Comparison of ENCODE assay signal across 11 cellular contexts in genomic region chr4:87069037-87069742, GRCh38.
DNase-seq lines count a peak whose midpoint lies in the region; ATAC-seq, FAIRE-seq and TF ChIP-seq lines count a peak whose summit lies in the region.
"Had no signal": no experiment of that assay in that cellular context is flagged by ENCODE, and none has a peak within 500 bp of the region (broad histone marks: within the 10 kb centered on the region; RNA-seq: fewer than 3 reads in every experiment).

No MANE protein-coding gene starts in this region.

- WGBS in HepG2 (ENCODE audit: low lambda C conversion rate) = 96% methylated on average over 3 of the region's 3 CpGs
- 54% methylated on average over 2 of the region's 3 CpGs for WGBS in right lobe of liver (ENCODE audit: insufficient coverage, low coverage, low lambda C conversion rate, missing lambda C conversion rate)

- in situ Hi-C loops in HepG2 (cut with HindIII; ENCODE audit: extremely low pct_ligation_motif_present, low pct_unique_long_range_greater_than_20kb) = no loop called here

- H3K79me2 ChIP-seq in HepG2 (ENCODE audit: insufficient read depth, low read length) = peaks cover 7% of the 10 kb centered on the region

- TF ChIP-seq CTCF in HepG2 (CRISPR knock-in tag; IDR thresholded peaks at IDR 0.05) (no peak), right lobe of liver (IDR thresholded peaks at IDR 0.05) (no peak), right atrium auricular region (IDR thresholded peaks at IDR 0.05) (no peak)

- CTCF ChIA-PET in HepG2 (lab: Yijun Ruan, JAX; ENCODE audit: low intra/inter-chr PET ratio, low total read pairs) = no interaction called here

- POLR2A ChIA-PET in HepG2 (lab: Yijun Ruan, JAX) = no interaction called here

- BruUV-seq in HepG2 (replicated peaks; lab: Mats Ljungman, UMichigan) = no TSS peak

- intact Hi-C loops in HepG2 (cut with micrococcal nuclease; ENCODE audit: unreplicated experiment) (no loop called here), right lobe of liver (cut with DNase I) (no loop called here)

- peaks cover 10% of the 10 kb centered on the region; the same call in 1 of the 2 replicates for H4K20me1 ChIP-seq in HepG2 (ENCODE audit: insufficient read depth, low read length)

- DNase-seq in HepG2 (ENCODE audit: low spot score) = no peak
- DNase-seq in right lobe of liver = no peak
- DNase-seq in NCI-H69 (lab: John Stamatoyannopoulos, UW) = peak; percentile 72
- no peak for DNase-seq in right atrium auricular region (ENCODE audit: low spot score)
- DNase-seq in amniotic stem cell (lab: John Stamatoyannopoulos, UW) = no peak
- DNase-seq in activated CD4-positive, alpha-beta T cell treated with anti-CD3 and anti-CD28 coated beads, Interleukin-2, amount 50 U/mL, for 4 hours = no peak
- DNase-seq: stimulated activated naive CD4-positive, alpha-beta T cell had no signal

- no peak overlapping the region for H3K27ac ChIP-seq in HepG2 (ENCODE audit: extremely low read length, insufficient read depth, low read length)
- H3K27ac ChIP-seq in right lobe of liver = no peak overlapping the region
- peak overlapping the region; percentile 59 to 70 for H3K27ac ChIP-seq in right atrium auricular region

- H3K36me3 ChIP-seq in HepG2 (replicated peaks in 1 of 2; ENCODE audit: control insufficient read depth in 1 of 2, insufficient read depth in 2 of 2, low read length in 2 of 2) (peaks cover 3 to 10% of the 10 kb centered on the region in 2 experiments; a peak in 3 of 5 replicates), right lobe of liver (no peaks in the 10 kb centered on the region), right atrium auricular region (no peaks in the 10 kb centered on the region)

- no peak overlapping the region for H2AFZ ChIP-seq in HepG2 (ENCODE audit: low read length)

- TF ChIP-seq EP300 in HepG2 (IDR thresholded peaks at IDR 0.05; ENCODE audit: low read depth in 2 of 2, low read length in 2 of 2) = no peak
- no peak for TF ChIP-seq EP300 in HepG2 (CRISPR knock-in tag; IDR thresholded peaks at IDR 0.05; ENCODE audit: borderline replicate concordance)

- no peak for FAIRE-seq in HepG2 (lab: Jason Lieb, UNC)
- FAIRE-seq: G401.6 had no signal

- H3K4me2 ChIP-seq in HepG2 (ENCODE audit: low read depth, low read length) = no peak overlapping the region

- no peaks in the 10 kb centered on the region for H3K27me3 ChIP-seq in HepG2 (ENCODE audit: control insufficient read depth in 1 of 2, insufficient read depth in 2 of 2, low read length in 2 of 2)
- H3K27me3 ChIP-seq in right lobe of liver = no peaks in the 10 kb centered on the region
- no peaks in the 10 kb centered on the region for H3K27me3 ChIP-seq in right atrium auricular region

- no peak for TF ChIP-seq RAD21 in HepG2 (CRISPR knock-in tag; IDR thresholded peaks at IDR 0.05)

- H3K4me1 ChIP-seq in HepG2 (ENCODE audit: insufficient read depth, low read length) (peaks cover 15% of the 10 kb centered on the region), right lobe of liver (peaks cover 0 to 40% (median 9%) of the 10 kb centered on the region in 4 donors), right atrium auricular region (peaks cover 0 to 68% of the 10 kb centered on the region in 2 donors)

- H3K9me3 ChIP-seq in HepG2 (ENCODE audit: low read length) (no peaks in the 10 kb centered on the region), right lobe of liver (no peaks in the 10 kb centered on the region), right atrium auricular region (no peaks in the 10 kb centered on the region)

- TF ChIP-seq POLR2A in HepG2 (IDR thresholded peaks at IDR 0.05; ENCODE audit: insufficient read depth in 1 of 2, low read depth in 2 of 2, low read length in 2 of 2) = no peak
- TF ChIP-seq POLR2A in right lobe of liver (IDR thresholded peaks at IDR 0.05) = no peak

- no peak overlapping the region for H3K4me3 ChIP-seq in HepG2 (replicated peaks in 1 of 3; ENCODE audit: insufficient read depth in 1 of 3, low read depth in 2 of 3, low read length in 3 of 3)
- H3K4me3 ChIP-seq in right lobe of liver = no peak overlapping the region
- H3K4me3 ChIP-seq in right atrium auricular region = no peak overlapping the region

- H3K9ac ChIP-seq in HepG2 (ENCODE audit: insufficient read depth, low read depth, low read length) = no peak overlapping the region

- peak; percentile 27; the same call in 1 of the 3 replicates for ATAC-seq in HepG2
- ATAC-seq in right lobe of liver = no peak
- ATAC-seq in GM18511 (IDR thresholded peaks at IDR 0.05; ENCODE audit: unreplicated experiment) = no peak
- ATAC-seq in GM21515 (IDR thresholded peaks at IDR 0.05; ENCODE audit: unreplicated experiment) = no peak
- ATAC-seq: activated naive CD4-positive, alpha-beta T cell treated with anti-CD3 and anti-CD28 coated beads, Interleukin-2, amount 50 U/mL, for 72 hours had no signal

TF ChIP-seq in HepG2, 621 proteins besides CTCF, POLR2A, EP300 and RAD21:
- TF ChIP-seq HMG20A (CRISPR knock-in tag; IDR thresholded peaks at IDR 0.05; ENCODE audit: borderline replicate concordance) (no peak), HNRNPK (IDR thresholded peaks at IDR 0.05; ENCODE audit: low read depth, low read length, poor library complexity, severe bottlenecking) (peak; percentile 86), NKX3-1 (CRISPR knock-in tag; IDR thresholded peaks at IDR 0.05) (no peak), ZBTB21 (CRISPR knock-in tag; IDR thresholded peaks at IDR 0.05) (no peak), PCBP2 (optimal IDR thresholded peaks at IDR 0.05; ENCODE audit: low read depth, low read length, poor library complexity, severe bottlenecking) (peak; percentile 25)

Comparison
In these comparisons a context has a peak if more than half of its experiments do, and no peak if none do; other contexts are left out.
1. H3K27ac ChIP-seq: peak in right atrium auricular region (2 of 2); none in HepG2 (single experiment) and right lobe of liver (0 of 3).